Comparison of ENCODE assay signal across 1 cellular context in the genomic region with DNA sequence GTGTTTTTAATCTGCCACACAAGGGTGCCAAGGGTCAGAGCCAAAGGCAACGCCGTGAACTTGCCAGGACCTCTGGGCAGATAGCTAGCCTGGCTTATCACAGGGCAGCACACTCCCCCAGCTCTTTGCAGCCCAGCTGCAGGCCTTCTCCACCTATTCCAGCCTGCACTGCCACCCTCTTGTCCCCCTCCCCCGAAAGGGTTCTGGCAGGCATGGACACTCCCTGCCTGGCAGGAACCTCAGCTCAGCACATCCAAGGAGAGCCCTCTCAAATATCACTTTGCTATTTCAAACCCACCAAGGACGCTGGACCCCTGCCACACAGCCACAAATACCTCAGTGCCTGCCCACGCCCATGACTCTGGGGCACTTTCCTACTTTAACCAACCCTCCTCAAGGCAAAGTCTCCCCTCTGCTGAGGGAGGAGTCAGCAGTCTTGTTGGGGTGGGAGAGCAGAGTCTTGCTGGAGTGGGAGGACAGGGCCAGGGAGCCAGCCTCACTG.
TF ChIP-seq lines count a peak whose summit lies in the region.

No MANE protein-coding gene starts in this region.

TF ChIP-seq in HEK293, 187 proteins besides CTCF, POLR2A, EP300 and RAD21 (continued from another document):
- TF ChIP-seq ZNF302 (tag by site-specific recombination; IDR thresholded peaks at IDR 0.05; ENCODE audit: low read depth) (no peak), SCRT2 (tag by site-specific recombination; IDR thresholded peaks at IDR 0.05) (no peak), ZNF610 (tag by site-specific recombination; IDR thresholded peaks at IDR 0.05; ENCODE audit: borderline replicate concordance) (no peak), ZNF133 (tag by site-specific recombination; IDR thresholded peaks at IDR 0.05) (no peak), GLI2 (tag by site-specific recombination; IDR thresholded peaks at IDR 0.05; ENCODE audit: borderline replicate concordance, low read depth) (no peak), ZNF837 (tag by site-specific recombination; IDR thresholded peaks at IDR 0.05) (no peak), ZFHX2 (tag by site-specific recombination; conservative IDR thresholded peaks at IDR 0.05) (peak; percentile 88), YY2 (tag by site-specific recombination; IDR thresholded peaks at IDR 0.05) (no peak), ZNF266 (tag by site-specific recombination; IDR thresholded peaks at IDR 0.05; ENCODE audit: low read depth) (no peak), ZSCAN5A (tag by site-specific recombination; IDR thresholded peaks at IDR 0.05) (no peak), ZNF354C (tag by site-specific recombination; IDR thresholded peaks at IDR 0.05; ENCODE audit: borderline replicate concordance, low read depth) (no peak), ZNF707 (tag by site-specific recombination; IDR thresholded peaks at IDR 0.05) (no peak), ZNF221 (tag by site-specific recombination; IDR thresholded peaks at IDR 0.05; ENCODE audit: borderline replicate concordance) (no peak), EGR2 (tag by site-specific recombination; IDR thresholded peaks at IDR 0.05; ENCODE audit: low read depth) (peak; percentile 72), KLF9 (tag by site-specific recombination; IDR thresholded peaks at IDR 0.05; ENCODE audit: low read depth) (no peak), ZNF324 (tag by site-specific recombination; IDR thresholded peaks at IDR 0.05) (no peak), ZNF121 (tag by site-specific recombination; IDR thresholded peaks at IDR 0.05) (no peak), ZBTB20 (tag by site-specific recombination; IDR thresholded peaks at IDR 0.05) (no peak), ZNF571 (tag by site-specific recombination; IDR thresholded peaks at IDR 0.05) (no peak), KLF17 (tag by site-specific recombination; IDR thresholded peaks at IDR 0.05) (peak; percentile 61; the same call in 1 of the 2 replicates), ZEB2 (tag by site-specific recombination; IDR thresholded peaks at IDR 0.05) (no peak), ZNF514 (tag by site-specific recombination; IDR thresholded peaks at IDR 0.05) (no peak), ZNF76 (tag by site-specific recombination; IDR thresholded peaks at IDR 0.05; ENCODE audit: borderline replicate concordance, low read depth) (no peak), ZFP41 (tag by site-specific recombination; IDR thresholded peaks at IDR 0.05; ENCODE audit: borderline replicate concordance) (no peak), ZNF510 (tag by site-specific recombination; IDR thresholded peaks at IDR 0.05; ENCODE audit: insufficient replicate concordance) (no peak), ZNF23 (tag by site-specific recombination; IDR thresholded peaks at IDR 0.05; ENCODE audit: borderline replicate concordance) (no peak), ZIC2 (tag by site-specific recombination; IDR thresholded peaks at IDR 0.05) (peak; percentile 48), BCL11A (tag by site-specific recombination; IDR thresholded peaks at IDR 0.05; ENCODE audit: low read depth) (no peak), ZNF645 (tag by site-specific recombination; IDR thresholded peaks at IDR 0.05) (no peak), SETDB1 (IDR thresholded peaks at IDR 0.05; ENCODE audit: insufficient read length, low read length) (no peak), ZNF24 (tag by site-specific recombination; IDR thresholded peaks at IDR 0.05) (no peak), OVOL3 (tag by site-specific recombination; IDR thresholded peaks at IDR 0.05) (no peak), ELK4 (IDR thresholded peaks at IDR 0.05; ENCODE audit: borderline replicate concordance, low read depth, low read length) (no peak), ZBTB8A (tag by site-specific recombination; IDR thresholded peaks at IDR 0.05) (no peak), ZNF48 (tag by site-specific recombination; IDR thresholded peaks at IDR 0.05) (no peak), ZNF747 (tag by site-specific recombination; IDR thresholded peaks at IDR 0.05) (no peak)
- TF ChIP-seq, protein P1, sequence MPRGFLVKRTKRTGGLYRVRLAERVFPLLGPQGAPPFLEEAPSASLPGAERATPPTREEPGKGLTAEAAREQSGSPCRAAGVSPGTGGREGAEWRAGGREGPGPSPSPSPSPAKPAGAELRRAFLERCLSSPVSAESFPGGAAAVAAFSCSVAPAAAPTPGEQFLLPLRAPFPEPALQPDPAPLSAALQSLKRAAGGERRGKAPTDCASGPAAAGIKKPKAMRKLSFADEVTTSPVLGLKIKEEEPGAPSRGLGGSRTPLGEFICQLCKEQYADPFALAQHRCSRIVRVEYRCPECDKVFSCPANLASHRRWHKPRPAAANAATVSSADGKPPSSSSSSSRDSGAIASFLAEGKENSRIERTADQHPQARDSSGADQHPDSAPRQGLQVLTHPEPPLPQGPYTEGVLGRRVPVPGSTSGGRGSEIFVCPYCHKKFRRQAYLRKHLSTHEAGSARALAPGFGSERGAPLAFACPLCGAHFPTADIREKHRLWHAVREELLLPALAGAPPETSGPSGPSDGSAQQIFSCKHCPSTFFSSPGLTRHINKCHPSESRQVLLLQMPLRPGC (tag by site-specific recombination; IDR thresholded peaks at IDR 0.05) = no peak
- TF ChIP-seq, protein P2, sequence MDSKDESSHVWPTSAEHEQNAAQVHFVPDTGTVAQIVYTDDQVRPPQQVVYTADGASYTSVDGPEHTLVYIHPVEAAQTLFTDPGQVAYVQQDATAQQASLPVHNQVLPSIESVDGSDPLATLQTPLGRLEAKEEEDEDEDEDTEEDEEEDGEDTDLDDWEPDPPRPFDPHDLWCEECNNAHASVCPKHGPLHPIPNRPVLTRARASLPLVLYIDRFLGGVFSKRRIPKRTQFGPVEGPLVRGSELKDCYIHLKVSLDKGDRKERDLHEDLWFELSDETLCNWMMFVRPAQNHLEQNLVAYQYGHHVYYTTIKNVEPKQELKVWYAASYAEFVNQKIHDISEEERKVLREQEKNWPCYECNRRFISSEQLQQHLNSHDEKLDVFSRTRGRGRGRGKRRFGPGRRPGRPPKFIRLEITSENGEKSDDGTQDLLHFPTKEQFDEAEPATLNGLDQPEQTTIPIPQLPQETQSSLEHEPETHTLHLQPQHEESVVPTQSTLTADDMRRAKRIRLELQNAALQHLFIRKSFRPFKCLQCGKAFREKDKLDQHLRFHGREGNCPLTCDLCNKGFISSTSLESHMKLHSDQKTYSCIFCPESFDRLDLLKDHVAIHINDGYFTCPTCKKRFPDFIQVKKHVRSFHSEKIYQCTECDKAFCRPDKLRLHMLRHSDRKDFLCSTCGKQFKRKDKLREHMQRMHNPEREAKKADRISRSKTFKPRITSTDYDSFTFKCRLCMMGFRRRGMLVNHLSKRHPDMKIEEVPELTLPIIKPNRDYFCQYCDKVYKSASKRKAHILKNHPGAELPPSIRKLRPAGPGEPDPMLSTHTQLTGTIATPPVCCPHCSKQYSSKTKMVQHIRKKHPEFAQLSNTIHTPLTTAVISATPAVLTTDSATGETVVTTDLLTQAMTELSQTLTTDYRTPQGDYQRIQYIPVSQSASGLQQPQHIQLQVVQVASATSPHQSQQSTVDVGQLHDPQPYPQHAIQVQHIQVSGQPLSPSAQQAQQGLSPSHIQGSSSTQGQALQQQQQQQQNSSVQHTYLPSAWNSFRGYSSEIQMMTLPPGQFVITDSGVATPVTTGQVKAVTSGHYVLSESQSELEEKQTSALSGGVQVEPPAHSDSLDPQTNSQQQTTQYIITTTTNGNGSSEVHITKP (tag by site-specific recombination; IDR thresholded peaks at IDR 0.05) = no peak
- TF ChIP-seq, protein P3, sequence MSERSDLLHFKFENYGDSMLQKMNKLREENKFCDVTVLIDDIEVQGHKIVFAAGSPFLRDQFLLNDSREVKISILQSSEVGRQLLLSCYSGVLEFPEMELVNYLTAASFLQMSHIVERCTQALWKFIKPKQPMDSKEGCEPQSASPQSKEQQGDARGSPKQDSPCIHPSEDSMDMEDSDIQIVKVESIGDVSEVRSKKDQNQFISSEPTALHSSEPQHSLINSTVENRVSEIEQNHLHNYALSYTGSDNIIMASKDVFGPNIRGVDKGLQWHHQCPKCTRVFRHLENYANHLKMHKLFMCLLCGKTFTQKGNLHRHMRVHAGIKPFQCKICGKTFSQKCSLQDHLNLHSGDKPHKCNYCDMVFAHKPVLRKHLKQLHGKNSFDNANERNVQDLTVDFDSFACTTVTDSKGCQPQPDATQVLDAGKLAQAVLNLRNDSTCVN (tag by site-specific recombination; optimal IDR thresholded peaks at IDR 0.05) = no peak
- TF ChIP-seq, protein P4, sequence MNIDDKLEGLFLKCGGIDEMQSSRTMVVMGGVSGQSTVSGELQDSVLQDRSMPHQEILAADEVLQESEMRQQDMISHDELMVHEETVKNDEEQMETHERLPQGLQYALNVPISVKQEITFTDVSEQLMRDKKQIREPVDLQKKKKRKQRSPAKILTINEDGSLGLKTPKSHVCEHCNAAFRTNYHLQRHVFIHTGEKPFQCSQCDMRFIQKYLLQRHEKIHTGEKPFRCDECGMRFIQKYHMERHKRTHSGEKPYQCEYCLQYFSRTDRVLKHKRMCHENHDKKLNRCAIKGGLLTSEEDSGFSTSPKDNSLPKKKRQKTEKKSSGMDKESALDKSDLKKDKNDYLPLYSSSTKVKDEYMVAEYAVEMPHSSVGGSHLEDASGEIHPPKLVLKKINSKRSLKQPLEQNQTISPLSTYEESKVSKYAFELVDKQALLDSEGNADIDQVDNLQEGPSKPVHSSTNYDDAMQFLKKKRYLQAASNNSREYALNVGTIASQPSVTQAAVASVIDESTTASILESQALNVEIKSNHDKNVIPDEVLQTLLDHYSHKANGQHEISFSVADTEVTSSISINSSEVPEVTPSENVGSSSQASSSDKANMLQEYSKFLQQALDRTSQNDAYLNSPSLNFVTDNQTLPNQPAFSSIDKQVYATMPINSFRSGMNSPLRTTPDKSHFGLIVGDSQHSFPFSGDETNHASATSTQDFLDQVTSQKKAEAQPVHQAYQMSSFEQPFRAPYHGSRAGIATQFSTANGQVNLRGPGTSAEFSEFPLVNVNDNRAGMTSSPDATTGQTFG (tag by site-specific recombination; IDR thresholded peaks at IDR 0.05; ENCODE audit: borderline replicate concordance) = no peak
